1 cellular context compared by ENCODE assay signal in the genomic region with DNA sequence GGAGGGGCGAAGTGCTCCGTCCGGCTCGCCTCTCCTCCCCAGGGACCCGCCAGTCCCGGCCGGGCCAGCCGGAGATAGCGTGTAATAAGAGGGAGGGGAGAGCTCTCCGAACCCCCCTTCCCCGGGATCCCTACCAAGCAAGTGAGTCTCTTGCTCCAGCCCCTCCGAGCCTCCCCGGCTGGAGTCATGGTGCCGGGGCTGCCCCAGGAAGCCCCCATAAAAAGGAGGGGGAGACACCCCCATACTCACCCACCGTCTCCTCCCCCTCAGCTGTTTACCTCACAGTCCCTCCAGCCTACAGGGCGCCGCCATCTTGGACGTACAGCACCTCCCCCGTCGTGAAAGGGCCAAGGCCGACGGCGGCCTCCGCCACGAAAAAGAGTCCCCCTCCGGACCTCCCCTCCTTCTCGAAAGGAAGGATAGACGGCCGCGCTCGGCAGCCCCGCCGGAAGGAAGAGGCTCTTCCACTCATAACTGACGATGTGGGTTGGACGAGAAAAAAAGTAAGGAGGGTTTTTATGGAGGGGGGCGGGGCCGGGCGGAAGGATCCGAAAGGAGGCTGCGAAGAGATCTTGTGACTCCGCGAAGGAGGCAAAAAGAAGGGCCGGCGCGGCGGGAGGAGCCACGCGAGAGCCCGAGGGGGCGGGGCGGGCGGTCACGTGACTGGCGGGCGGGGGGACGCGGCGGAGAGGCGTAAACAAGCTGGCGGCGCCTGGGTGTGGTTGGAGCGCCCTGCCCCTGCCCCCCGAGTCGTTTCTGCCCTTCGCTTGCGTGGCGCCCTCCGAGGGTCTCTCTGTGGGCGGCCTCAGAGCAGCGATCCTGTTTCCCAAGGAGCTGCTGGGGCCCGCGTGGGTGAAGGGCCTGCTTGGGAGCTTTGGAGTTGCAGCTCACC.
TF ChIP-seq lines count a peak whose summit lies in the region.

A gene (minus strand): TSS at position 323 of the 892 bp plus-strand sequence. CDS start 15,744 bp downstream, outside the sequence.

TF ChIP-seq in K562, 482 proteins besides CTCF, POLR2A, EP300 and RAD21 (continued from another document and continues in another):
- TF ChIP-seq, protein P1, sequence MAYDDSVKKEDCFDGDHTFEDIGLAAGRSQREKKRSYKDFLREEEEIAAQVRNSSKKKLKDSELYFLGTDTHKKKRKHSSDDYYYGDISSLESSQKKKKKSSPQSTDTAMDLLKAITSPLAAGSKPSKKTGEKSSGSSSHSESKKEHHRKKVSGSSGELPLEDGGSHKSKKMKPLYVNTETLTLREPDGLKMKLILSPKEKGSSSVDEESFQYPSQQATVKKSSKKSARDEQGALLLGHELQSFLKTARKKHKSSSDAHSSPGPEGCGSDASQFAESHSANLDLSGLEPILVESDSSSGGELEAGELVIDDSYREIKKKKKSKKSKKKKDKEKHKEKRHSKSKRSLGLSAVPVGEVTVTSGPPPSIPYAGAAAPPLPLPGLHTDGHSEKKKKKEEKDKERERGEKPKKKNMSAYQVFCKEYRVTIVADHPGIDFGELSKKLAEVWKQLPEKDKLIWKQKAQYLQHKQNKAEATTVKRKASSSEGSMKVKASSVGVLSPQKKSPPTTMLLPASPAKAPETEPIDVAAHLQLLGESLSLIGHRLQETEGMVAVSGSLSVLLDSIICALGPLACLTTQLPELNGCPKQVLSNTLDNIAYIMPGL (CRISPR knock-in tag; IDR thresholded peaks at IDR 0.05): peak; percentile 87; the same call in 1 of the 2 replicates
- no peak for TF ChIP-seq KLF10 (CRISPR knock-in tag; IDR thresholded peaks at IDR 0.05)
- 0 out of 2 replicates have a peak, but pooled peaks have one; percentile 29 for TF ChIP-seq ZBTB17 (CRISPR knock-in tag; IDR thresholded peaks at IDR 0.05)
- TF ChIP-seq, protein P2, sequence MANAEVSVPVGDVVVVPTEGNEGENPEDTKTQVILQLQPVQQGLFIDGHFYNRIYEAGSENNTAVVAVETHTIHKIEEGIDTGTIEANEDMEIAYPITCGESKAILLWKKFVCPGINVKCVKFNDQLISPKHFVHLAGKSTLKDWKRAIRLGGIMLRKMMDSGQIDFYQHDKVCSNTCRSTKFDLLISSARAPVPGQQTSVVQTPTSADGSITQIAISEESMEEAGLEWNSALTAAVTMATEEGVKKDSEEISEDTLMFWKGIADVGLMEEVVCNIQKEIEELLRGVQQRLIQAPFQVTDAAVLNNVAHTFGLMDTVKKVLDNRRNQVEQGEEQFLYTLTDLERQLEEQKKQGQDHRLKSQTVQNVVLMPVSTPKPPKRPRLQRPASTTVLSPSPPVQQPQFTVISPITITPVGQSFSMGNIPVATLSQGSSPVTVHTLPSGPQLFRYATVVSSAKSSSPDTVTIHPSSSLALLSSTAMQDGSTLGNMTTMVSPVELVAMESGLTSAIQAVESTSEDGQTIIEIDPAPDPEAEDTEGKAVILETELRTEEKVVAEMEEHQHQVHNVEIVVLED (CRISPR knock-in tag; IDR thresholded peaks at IDR 0.05): peak; percentile 95
- TF ChIP-seq, protein P3, sequence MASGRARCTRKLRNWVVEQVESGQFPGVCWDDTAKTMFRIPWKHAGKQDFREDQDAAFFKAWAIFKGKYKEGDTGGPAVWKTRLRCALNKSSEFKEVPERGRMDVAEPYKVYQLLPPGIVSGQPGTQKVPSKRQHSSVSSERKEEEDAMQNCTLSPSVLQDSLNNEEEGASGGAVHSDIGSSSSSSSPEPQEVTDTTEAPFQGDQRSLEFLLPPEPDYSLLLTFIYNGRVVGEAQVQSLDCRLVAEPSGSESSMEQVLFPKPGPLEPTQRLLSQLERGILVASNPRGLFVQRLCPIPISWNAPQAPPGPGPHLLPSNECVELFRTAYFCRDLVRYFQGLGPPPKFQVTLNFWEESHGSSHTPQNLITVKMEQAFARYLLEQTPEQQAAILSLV (tag; IDR thresholded peaks at IDR 0.05): no peak
- 0 out of 2 replicates have a peak, but pooled peaks have one; percentile 54 for TF ChIP-seq SREBF1 (IDR thresholded peaks at IDR 0.05; ENCODE audit: borderline replicate concordance, low read depth, low read length)
- TF ChIP-seq, protein P4, sequence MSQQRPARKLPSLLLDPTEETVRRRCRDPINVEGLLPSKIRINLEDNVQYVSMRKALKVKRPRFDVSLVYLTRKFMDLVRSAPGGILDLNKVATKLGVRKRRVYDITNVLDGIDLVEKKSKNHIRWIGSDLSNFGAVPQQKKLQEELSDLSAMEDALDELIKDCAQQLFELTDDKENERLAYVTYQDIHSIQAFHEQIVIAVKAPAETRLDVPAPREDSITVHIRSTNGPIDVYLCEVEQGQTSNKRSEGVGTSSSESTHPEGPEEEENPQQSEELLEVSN (IDR thresholded peaks at IDR 0.05; ENCODE audit: borderline replicate concordance in 1 of 2, extremely low read depth in 1 of 2, insufficient read depth in 1 of 2, insufficient read length in 1 of 2, low read depth in 1 of 2, low read length in 1 of 2, poor library complexity in 1 of 2, severe bottlenecking in 1 of 2): peak in 1 of 2 experiments; percentile 56
- TF ChIP-seq PTRF (tag; IDR thresholded peaks at IDR 0.05): no peak
- TF ChIP-seq, protein P5, sequence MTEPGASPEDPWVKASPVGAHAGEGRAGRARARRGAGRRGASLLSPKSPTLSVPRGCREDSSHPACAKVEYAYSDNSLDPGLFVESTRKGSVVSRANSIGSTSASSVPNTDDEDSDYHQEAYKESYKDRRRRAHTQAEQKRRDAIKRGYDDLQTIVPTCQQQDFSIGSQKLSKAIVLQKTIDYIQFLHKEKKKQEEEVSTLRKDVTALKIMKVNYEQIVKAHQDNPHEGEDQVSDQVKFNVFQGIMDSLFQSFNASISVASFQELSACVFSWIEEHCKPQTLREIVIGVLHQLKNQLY (CRISPR knock-in tag; conservative IDR thresholded peaks at IDR 0.05): no peak
- TF ChIP-seq ZBED1 (IDR thresholded peaks at IDR 0.05): no peak
- TF ChIP-seq TAL1 (IDR thresholded peaks at IDR 0.05): 0 out of 2 replicates have a peak, but pooled peaks have one; percentile 39
- TF ChIP-seq, protein P6, sequence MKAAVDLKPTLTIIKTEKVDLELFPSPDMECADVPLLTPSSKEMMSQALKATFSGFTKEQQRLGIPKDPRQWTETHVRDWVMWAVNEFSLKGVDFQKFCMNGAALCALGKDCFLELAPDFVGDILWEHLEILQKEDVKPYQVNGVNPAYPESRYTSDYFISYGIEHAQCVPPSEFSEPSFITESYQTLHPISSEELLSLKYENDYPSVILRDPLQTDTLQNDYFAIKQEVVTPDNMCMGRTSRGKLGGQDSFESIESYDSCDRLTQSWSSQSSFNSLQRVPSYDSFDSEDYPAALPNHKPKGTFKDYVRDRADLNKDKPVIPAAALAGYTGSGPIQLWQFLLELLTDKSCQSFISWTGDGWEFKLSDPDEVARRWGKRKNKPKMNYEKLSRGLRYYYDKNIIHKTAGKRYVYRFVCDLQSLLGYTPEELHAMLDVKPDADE (conservative IDR thresholded peaks at IDR 0.05; ENCODE audit: control insufficient read depth, low read depth, low read length): peak; percentile 66
- TF ChIP-seq, protein P7, sequence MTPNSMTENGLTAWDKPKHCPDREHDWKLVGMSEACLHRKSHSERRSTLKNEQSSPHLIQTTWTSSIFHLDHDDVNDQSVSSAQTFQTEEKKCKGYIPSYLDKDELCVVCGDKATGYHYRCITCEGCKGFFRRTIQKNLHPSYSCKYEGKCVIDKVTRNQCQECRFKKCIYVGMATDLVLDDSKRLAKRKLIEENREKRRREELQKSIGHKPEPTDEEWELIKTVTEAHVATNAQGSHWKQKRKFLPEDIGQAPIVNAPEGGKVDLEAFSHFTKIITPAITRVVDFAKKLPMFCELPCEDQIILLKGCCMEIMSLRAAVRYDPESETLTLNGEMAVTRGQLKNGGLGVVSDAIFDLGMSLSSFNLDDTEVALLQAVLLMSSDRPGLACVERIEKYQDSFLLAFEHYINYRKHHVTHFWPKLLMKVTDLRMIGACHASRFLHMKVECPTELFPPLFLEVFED (CRISPR knock-in tag; conservative IDR thresholded peaks at IDR 0.05): 0 out of 2 replicates have a peak, but pooled peaks have one; percentile 17
- TF ChIP-seq TEAD4 (IDR thresholded peaks at IDR 0.05; ENCODE audit: low read length): peak; percentile 38; the same call in 1 of the 2 replicates
- TF ChIP-seq TEAD4 (CRISPR knock-in tag; IDR thresholded peaks at IDR 0.05; ENCODE audit: borderline replicate concordance): no peak
- TF ChIP-seq, protein P8, sequence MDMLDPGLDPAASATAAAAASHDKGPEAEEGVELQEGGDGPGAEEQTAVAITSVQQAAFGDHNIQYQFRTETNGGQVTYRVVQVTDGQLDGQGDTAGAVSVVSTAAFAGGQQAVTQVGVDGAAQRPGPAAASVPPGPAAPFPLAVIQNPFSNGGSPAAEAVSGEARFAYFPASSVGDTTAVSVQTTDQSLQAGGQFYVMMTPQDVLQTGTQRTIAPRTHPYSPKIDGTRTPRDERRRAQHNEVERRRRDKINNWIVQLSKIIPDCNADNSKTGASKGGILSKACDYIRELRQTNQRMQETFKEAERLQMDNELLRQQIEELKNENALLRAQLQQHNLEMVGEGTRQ (CRISPR knock-in tag; IDR thresholded peaks at IDR 0.05): peak; percentile 85
- TF ChIP-seq ZNF778 (CRISPR knock-in tag; IDR thresholded peaks at IDR 0.05): no peak
- TF ChIP-seq POLR3A (IDR thresholded peaks at IDR 0.05; ENCODE audit: borderline replicate concordance, extremely low read depth, insufficient read depth, insufficient read length): no peak
- TF ChIP-seq, protein P9, sequence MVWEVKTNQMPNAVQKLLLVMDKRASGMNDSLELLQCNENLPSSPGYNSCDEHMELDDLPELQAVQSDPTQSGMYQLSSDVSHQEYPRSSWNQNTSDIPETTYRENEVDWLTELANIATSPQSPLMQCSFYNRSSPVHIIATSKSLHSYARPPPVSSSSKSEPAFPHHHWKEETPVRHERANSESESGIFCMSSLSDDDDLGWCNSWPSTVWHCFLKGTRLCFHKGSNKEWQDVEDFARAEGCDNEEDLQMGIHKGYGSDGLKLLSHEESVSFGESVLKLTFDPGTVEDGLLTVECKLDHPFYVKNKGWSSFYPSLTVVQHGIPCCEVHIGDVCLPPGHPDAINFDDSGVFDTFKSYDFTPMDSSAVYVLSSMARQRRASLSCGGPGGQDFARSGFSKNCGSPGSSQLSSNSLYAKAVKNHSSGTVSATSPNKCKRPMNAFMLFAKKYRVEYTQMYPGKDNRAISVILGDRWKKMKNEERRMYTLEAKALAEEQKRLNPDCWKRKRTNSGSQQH (CRISPR knock-in tag; IDR thresholded peaks at IDR 0.05): peak; percentile 69
- no peak for TF ChIP-seq CBX8 (IDR thresholded peaks at IDR 0.05; ENCODE audit: borderline replicate concordance, extremely low read depth, low read depth, low read length, poor library complexity, severe bottlenecking)
- no peak for TF ChIP-seq KDM1A (IDR thresholded peaks at IDR 0.05)
- TF ChIP-seq EHMT2 (IDR thresholded peaks at IDR 0.05): peak; percentile 11; the same call in 1 of the 2 replicates
- no peak for TF ChIP-seq ZNF75A (CRISPR knock-in tag; IDR thresholded peaks at IDR 0.05)
- no peak for TF ChIP-seq ZNF324 (CRISPR knock-in tag; IDR thresholded peaks at IDR 0.05)
- TF ChIP-seq, protein P10, sequence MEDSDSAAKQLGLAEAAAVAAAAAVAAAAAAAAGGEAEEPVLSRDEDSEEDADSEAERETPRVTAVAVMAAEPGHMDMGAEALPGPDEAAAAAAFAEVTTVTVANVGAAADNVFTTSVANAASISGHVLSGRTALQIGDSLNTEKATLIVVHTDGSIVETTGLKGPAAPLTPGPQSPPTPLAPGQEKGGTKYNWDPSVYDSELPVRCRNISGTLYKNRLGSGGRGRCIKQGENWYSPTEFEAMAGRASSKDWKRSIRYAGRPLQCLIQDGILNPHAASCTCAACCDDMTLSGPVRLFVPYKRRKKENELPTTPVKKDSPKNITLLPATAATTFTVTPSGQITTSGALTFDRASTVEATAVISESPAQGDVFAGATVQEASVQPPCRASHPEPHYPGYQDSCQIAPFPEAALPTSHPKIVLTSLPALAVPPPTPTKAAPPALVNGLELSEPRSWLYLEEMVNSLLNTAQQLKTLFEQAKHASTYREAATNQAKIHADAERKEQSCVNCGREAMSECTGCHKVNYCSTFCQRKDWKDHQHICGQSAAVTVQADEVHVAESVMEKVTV (CRISPR knock-in tag; IDR thresholded peaks at IDR 0.05): no peak
- TF ChIP-seq NFIC (IDR thresholded peaks at IDR 0.05): peak; percentile 43
- TF ChIP-seq IFI16 (CRISPR knock-in tag; IDR thresholded peaks at IDR 0.05): no peak
- TF ChIP-seq DIDO1 (tag; IDR thresholded peaks at IDR 0.05; ENCODE audit: low read depth): peak; percentile 92
- TF ChIP-seq, protein P11, sequence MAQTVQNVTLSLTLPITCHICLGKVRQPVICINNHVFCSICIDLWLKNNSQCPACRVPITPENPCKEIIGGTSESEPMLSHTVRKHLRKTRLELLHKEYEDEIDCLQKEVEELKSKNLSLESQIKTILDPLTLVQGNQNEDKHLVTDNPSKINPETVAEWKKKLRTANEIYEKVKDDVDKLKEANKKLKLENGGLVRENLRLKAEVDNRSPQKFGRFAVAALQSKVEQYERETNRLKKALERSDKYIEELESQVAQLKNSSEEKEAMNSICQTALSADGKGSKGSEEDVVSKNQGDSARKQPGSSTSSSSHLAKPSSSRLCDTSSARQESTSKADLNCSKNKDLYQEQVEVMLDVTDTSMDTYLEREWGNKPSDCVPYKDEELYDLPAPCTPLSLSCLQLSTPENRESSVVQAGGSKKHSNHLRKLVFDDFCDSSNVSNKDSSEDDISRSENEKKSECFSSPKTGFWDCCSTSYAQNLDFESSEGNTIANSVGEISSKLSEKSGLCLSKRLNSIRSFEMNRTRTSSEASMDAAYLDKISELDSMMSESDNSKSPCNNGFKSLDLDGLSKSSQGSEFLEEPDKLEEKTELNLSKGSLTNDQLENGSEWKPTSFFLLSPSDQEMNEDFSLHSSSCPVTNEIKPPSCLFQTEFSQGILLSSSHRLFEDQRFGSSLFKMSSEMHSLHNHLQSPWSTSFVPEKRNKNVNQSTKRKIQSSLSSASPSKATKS (CRISPR knock-in tag; IDR thresholded peaks at IDR 0.05): no peak
- peak; percentile 62; the same call in 1 of the 2 replicates for TF ChIP-seq ETV1 (tag; conservative IDR thresholded peaks at IDR 0.05; ENCODE audit: low read depth)
- TF ChIP-seq NCOA6 (IDR thresholded peaks at IDR 0.05): peak; percentile 64; the same call in 1 of the 2 replicates
- TF ChIP-seq ZNF175 (CRISPR knock-in tag; IDR thresholded peaks at IDR 0.05; ENCODE audit: low read depth): peak; percentile 55; the same call in 1 of the 2 replicates
- TF ChIP-seq POLR2AphosphoS5 (IDR thresholded peaks at IDR 0.05; ENCODE audit: control insufficient read depth, insufficient read depth, low read depth, low read length): peak; percentile 72
- TF ChIP-seq, protein P12, sequence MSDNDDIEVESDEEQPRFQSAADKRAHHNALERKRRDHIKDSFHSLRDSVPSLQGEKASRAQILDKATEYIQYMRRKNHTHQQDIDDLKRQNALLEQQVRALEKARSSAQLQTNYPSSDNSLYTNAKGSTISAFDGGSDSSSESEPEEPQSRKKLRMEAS (CRISPR knock-in tag; IDR thresholded peaks at IDR 0.05): peak; percentile 37
- TF ChIP-seq RFX7 (CRISPR knock-in tag; IDR thresholded peaks at IDR 0.05): no peak
- TF ChIP-seq, protein P13, sequence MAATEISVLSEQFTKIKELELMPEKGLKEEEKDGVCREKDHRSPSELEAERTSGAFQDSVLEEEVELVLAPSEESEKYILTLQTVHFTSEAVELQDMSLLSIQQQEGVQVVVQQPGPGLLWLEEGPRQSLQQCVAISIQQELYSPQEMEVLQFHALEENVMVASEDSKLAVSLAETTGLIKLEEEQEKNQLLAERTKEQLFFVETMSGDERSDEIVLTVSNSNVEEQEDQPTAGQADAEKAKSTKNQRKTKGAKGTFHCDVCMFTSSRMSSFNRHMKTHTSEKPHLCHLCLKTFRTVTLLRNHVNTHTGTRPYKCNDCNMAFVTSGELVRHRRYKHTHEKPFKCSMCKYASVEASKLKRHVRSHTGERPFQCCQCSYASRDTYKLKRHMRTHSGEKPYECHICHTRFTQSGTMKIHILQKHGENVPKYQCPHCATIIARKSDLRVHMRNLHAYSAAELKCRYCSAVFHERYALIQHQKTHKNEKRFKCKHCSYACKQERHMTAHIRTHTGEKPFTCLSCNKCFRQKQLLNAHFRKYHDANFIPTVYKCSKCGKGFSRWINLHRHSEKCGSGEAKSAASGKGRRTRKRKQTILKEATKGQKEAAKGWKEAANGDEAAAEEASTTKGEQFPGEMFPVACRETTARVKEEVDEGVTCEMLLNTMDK (IDR thresholded peaks at IDR 0.05; ENCODE audit: borderline replicate concordance, insufficient read depth, low read depth, low read length, poor library complexity, severe bottlenecking): no peak
